35 cellular contexts compared by ENCODE assay signal in the genomic region with DNA sequence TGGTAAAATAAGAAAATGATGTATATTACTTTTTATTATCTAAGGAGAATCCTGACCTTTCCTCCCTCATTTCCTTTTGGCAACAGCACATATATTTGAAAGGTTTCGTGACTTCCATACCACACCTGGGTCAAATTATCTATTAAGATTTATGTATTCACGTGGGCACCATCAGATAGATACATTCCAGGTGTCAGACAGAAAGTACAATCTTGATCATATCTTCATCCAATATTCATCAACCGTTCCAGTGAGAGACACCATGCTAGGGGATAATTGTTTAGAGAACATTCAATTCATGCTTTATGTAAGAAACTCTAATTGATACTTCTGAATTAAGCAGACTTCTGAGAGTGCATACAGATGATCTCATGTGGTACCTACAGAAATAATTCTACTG.
"Had no signal": no experiment of that assay in that cellular context is flagged by ENCODE, and none has a peak within 500 bp of the region (broad histone marks: within the 10 kb centered on the region; RNA-seq: fewer than 3 reads in every experiment).

No MANE protein-coding gene starts in this region.

- H3K27me3 ChIP-seq: MG63 had no signal

- H3K4me3 ChIP-seq: MG63 had no signal

- H3K36me3 ChIP-seq: MG63 had no signal

- DNase-seq: Karpas-422, Kasumi-1, MG63, MM.1S, MV-4-11, NCI-H1048, NCI-H1092, NCI-H1092 treated with DMSO at 0.1 percent for 48 hours, NCI-H1105, NCI-H1417, NCI-H1417 treated with DMSO at 0.1 percent for 48 hours, NCI-H1436, NCI-H1436 treated with DMSO at 0.1 percent for 48 hours, NCI-H146, NCI-H1694, NCI-H1694 treated with DMSO at 0.1 percent for 48 hours, NCI-H187, NCI-H187 treated with DMSO at 0.1 percent for 48 hours, NCI-H1930, NCI-H2029, NCI-H2029 treated with DMSO at 0.1 percent for 48 hours, NCI-H2081, NCI-H2081 treated with DMSO at 0.1 percent for 48 hours, NCI-H2107, NCI-H2171, NCI-H2171 treated with DMSO at 0.1 percent for 48 hours, NCI-H2227 treated with DMSO at 0.1 percent for 48 hours, NCI-H226, NCI-H345, NCI-H446, NCI-H446 treated with DMSO at 0.1 percent for 48 hours, NCI-H510A, NCI-H510A treated with DMSO at 0.1 percent for 48 hours, NCI-H524 had no signal

- H3K4me2 ChIP-seq: KMS-11 had no signal

- H3K9me3 ChIP-seq: MG63 had no signal

- H3K27ac ChIP-seq: KMS-11 had no signal

- H3K9ac ChIP-seq: KMS-11 had no signal
